Comparison of ENCODE assay signal across 15 cellular contexts in the genomic region with DNA sequence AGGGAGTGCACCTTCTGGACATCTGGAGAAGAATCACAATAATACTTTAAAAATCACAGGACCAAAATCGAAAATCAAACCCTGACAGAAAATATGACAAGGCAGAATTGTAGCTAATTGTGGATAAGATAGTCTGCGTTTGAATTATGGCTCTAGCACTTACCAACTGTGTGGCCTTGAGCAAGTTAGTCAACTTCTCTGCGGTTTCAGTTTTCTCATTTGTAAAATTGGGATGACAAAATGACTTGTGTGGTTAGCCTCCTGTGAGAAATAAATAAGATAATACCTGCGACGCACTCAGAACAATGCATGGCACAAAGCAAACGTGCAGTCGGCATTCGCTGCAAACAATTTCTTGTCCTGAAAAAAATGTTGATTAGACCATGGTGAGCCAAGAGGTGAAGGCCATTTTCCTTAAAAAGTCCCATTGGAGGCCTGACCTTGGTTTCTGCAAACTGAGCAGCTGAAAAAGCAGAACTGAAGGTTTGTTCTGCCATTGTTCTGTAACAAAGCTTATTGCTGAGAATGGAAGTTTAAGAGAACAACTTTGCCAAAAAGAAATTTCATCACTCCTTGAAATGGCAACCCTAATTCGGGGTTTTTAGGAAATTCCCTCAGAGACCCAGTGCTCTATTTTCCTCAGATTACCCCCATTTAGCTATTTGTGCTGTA.
A peak's percentile ranks its signal among the peaks of the same experiment; 100 is the strongest.
DNase-seq lines count a peak whose midpoint lies in the region; ATAC-seq and FAIRE-seq lines count a peak whose summit lies in the region.
"Had no signal": no experiment of that assay in that cellular context is flagged by ENCODE, and none has a peak within 500 bp of the region (broad histone marks: within the 10 kb centered on the region; RNA-seq: fewer than 3 reads in every experiment).

No MANE protein-coding gene starts in this region.

- H3K4me1 Mint-ChIP-seq in activated CD4-positive, alpha-beta T cell treated with anti-CD3 and anti-CD28 coated beads for 36 hours, result no peaks in the 10 kb centered on the region
- H3K4me1 Mint-ChIP-seq in activated T-helper 17 cell treated with anti-CD3 and anti-CD28 coated beads, Interleukin-2, amount 50 U/mL, for 72 hours, result no peaks in the 10 kb centered on the region

- no peak for DNase-seq in activated CD4-positive, alpha-beta T cell treated with anti-CD3 and anti-CD28 coated beads for 36 hours
- no peak for DNase-seq in activated CD4-positive, alpha-beta T cell treated with anti-CD3 and anti-CD28 coated beads for 48 hours
- DNase-seq in MV-4-11 (lab: John Stamatoyannopoulos, UW), result peak; percentile 87
- peak; percentile 7 for DNase-seq in stimulated activated CD8-positive, alpha-beta memory T cell treated with anti-CD3 and anti-CD28 coated beads, Interleukin-4, amount 100 ng/mL, for 48 hours
- no peak for DNase-seq in HuH-7.5 (ENCODE audit: low spot score)
- DNase-seq in HTR-8/SVneo (ENCODE audit: insufficient read length, low spot score), result no peak
- DNase-seq in cortex of kidney (lab: John Stamatoyannopoulos, UW), result no peak
- DNase-seq: 8988T; BE2C; CD8-positive, alpha-beta T cell; DMS79; NCI-H187 treated with DMSO at 0.1 percent for 48 hours; NCI-H69; PC-9 had no signal

- ATAC-seq in activated CD4-positive, alpha-beta T cell treated with anti-CD3 and anti-CD28 coated beads for 36 hours, result peak; percentile 47
- peak; percentile 78 for ATAC-seq in activated T-helper 17 cell treated with anti-CD3 and anti-CD28 coated beads, Interleukin-2, amount 50 U/mL, for 72 hours (replicated peaks)
- ATAC-seq: CD8-positive, alpha-beta T cell had no signal

- POLR2A ChIA-PET in activated CD4-positive, alpha-beta T cell treated with anti-CD3 and anti-CD28 coated beads for 36 hours (lab: Charles Lee), result interaction anchor here (0.6 to 0.8 kb wide), 2 partner anchors 265 to 345 kb away, joined by 3 to 5 read pairs; no protein-coding TSS in a partner anchor

- CTCF ChIA-PET in activated CD4-positive, alpha-beta T cell treated with anti-CD3 and anti-CD28 coated beads for 36 hours (lab: Charles Lee), result interaction anchor here (0.8 kb wide), 1 partner anchor 27 kb away, joined by 3 read pairs; no protein-coding TSS in a partner anchor

- H3K9me3 Mint-ChIP-seq in activated CD4-positive, alpha-beta T cell treated with anti-CD3 and anti-CD28 coated beads for 36 hours (ENCODE audit: low read depth), result no peaks in the 10 kb centered on the region
- H3K9me3 Mint-ChIP-seq in activated T-helper 17 cell treated with anti-CD3 and anti-CD28 coated beads, Interleukin-2, amount 50 U/mL, for 72 hours, result no peaks in the 10 kb centered on the region
- H3K9me3 Mint-ChIP-seq: CD8-positive, alpha-beta T cell had no signal

- peaks cover 29% of the 10 kb centered on the region for H3K27me3 Mint-ChIP-seq in activated CD4-positive, alpha-beta T cell treated with anti-CD3 and anti-CD28 coated beads for 36 hours
- peaks cover 48% of the 10 kb centered on the region for H3K27me3 Mint-ChIP-seq in activated T-helper 17 cell treated with anti-CD3 and anti-CD28 coated beads, Interleukin-2, amount 50 U/mL, for 72 hours

- no peak for FAIRE-seq in HTR-8/SVneo (lab: Jason Lieb, UNC)

- H3K4me3 Mint-ChIP-seq in activated CD4-positive, alpha-beta T cell treated with anti-CD3 and anti-CD28 coated beads for 36 hours, result no peak overlapping the region
- H3K4me3 Mint-ChIP-seq in activated T-helper 17 cell treated with anti-CD3 and anti-CD28 coated beads, Interleukin-2, amount 50 U/mL, for 72 hours, result no peak overlapping the region
- H3K4me3 Mint-ChIP-seq: CD8-positive, alpha-beta T cell had no signal

- intact Hi-C loops in activated CD4-positive, alpha-beta T cell treated with anti-CD3 and anti-CD28 coated beads for 36 hours (cut with DNase I, micrococcal nuclease), result no loop called here

- no peak overlapping the region for H3K27ac Mint-ChIP-seq in activated CD4-positive, alpha-beta T cell treated with anti-CD3 and anti-CD28 coated beads for 36 hours
- no peak overlapping the region for H3K27ac Mint-ChIP-seq in activated T-helper 17 cell treated with anti-CD3 and anti-CD28 coated beads, Interleukin-2, amount 50 U/mL, for 72 hours
- H3K27ac Mint-ChIP-seq: CD8-positive, alpha-beta T cell had no signal

- no peaks in the 10 kb centered on the region for H3K36me3 Mint-ChIP-seq in activated CD4-positive, alpha-beta T cell treated with anti-CD3 and anti-CD28 coated beads for 36 hours (ENCODE audit: low read depth)
- H3K36me3 Mint-ChIP-seq in activated T-helper 17 cell treated with anti-CD3 and anti-CD28 coated beads, Interleukin-2, amount 50 U/mL, for 72 hours (ENCODE audit: low read depth), result no peaks in the 10 kb centered on the region
- H3K36me3 Mint-ChIP-seq: CD8-positive, alpha-beta T cell had no signal

Comparison
In these comparisons a context has a peak if more than half of its experiments do, and no peak if none do; other contexts are left out.
1. DNase-seq: peak in MV-4-11 (single experiment) and stimulated activated CD8-positive, alpha-beta memory T cell treated with anti-CD3 and anti-CD28 coated beads, Interleukin-4, amount 100 ng/mL, for 48 hours (single experiment); none in activated CD4-positive, alpha-beta T cell treated with anti-CD3 and anti-CD28 coated beads for 36 hours (single experiment), activated CD4-positive, alpha-beta T cell treated with anti-CD3 and anti-CD28 coated beads for 48 hours (single experiment), HuH-7.5 (single experiment), HTR-8/SVneo (single experiment) and cortex of kidney (single experiment).